Comparison of ENCODE assay signal across 17 cellular contexts in genomic region chr5:171715551-171715950, GRCh38.
DNase-seq lines count a peak whose midpoint lies in the region; ATAC-seq and TF ChIP-seq lines count a peak whose summit lies in the region.
"Had no signal": no experiment of that assay in that cellular context is flagged by ENCODE, and none has a peak within 500 bp of the region (broad histone marks: within the 10 kb centered on the region; RNA-seq: fewer than 3 reads in every experiment).

No MANE protein-coding gene starts in this region.

- ATAC-seq in Right ventricle myocardium inferior (no peak), GM19397 (IDR thresholded peaks at IDR 0.05; ENCODE audit: unreplicated experiment) (no peak), GM18873 (IDR thresholded peaks at IDR 0.05; ENCODE audit: low FRiP score, unreplicated experiment) (no peak)

- H3K9me3 ChIP-seq in right atrium auricular region, result no peaks in the 10 kb centered on the region

- H3K36me3 ChIP-seq in right atrium auricular region, result no peaks in the 10 kb centered on the region

- H3K27me3 Mint-ChIP-seq in type B pancreatic cell, result peaks cover 16% of the 10 kb centered on the region

- no peak for TF ChIP-seq CTCF in right atrium auricular region (IDR thresholded peaks at IDR 0.05)
- no peak for TF ChIP-seq CTCF in type B pancreatic cell (conservative IDR thresholded peaks at IDR 0.05)

- H3K27ac ChIP-seq in right atrium auricular region, result no peak overlapping the region

- intact Hi-C loops in Right ventricle myocardium inferior (cut with DNase I), result no loop called here

- H3K4me1 Mint-ChIP-seq in type B pancreatic cell (ENCODE audit: unreplicated experiment), result no peaks in the 10 kb centered on the region
- H3K4me1 Mint-ChIP-seq: CD4-positive, CD25-positive, alpha-beta regulatory T cell; CD8-positive, alpha-beta memory T cell had no signal

- no peak overlapping the region for H3K4me3 ChIP-seq in right atrium auricular region

- H3K27me3 ChIP-seq in right atrium auricular region, result no peaks in the 10 kb centered on the region

- DNase-seq in right atrium auricular region (ENCODE audit: low spot score) (peak; percentile 13), Right ventricle myocardium inferior (ENCODE audit: missing footprints) (no peak), islet precursor cell (peak; percentile 39), type B pancreatic cell (ENCODE audit: extremely low spot score, unreplicated experiment) (peak; percentile 15), COLO829 (ENCODE audit: low spot score) (no peak)
- DNase-seq: 8988T; C1 segment of cervical spinal cord; Caco-2; CD4-positive, CD25-positive, alpha-beta regulatory T cell; CD8-positive, alpha-beta memory T cell; DMS153; DMS79; GDM1; IMR-90 had no signal

- H3K27ac Mint-ChIP-seq in type B pancreatic cell, result no peak overlapping the region
- H3K27ac Mint-ChIP-seq: CD4-positive, CD25-positive, alpha-beta regulatory T cell; CD8-positive, alpha-beta memory T cell had no signal

- H3K9me3 Mint-ChIP-seq in type B pancreatic cell, result no peaks in the 10 kb centered on the region

- no peak overlapping the region for H3K4me3 Mint-ChIP-seq in type B pancreatic cell
- H3K4me3 Mint-ChIP-seq: CD4-positive, CD25-positive, alpha-beta regulatory T cell; CD8-positive, alpha-beta memory T cell; H9 had no signal

- peaks cover 0 to 7% of the 10 kb centered on the region in 2 donors for H3K4me1 ChIP-seq in right atrium auricular region
- H3K4me1 ChIP-seq: Caco-2 had no signal

- H3K36me3 Mint-ChIP-seq in type B pancreatic cell, result no peaks in the 10 kb centered on the region
- H3K36me3 Mint-ChIP-seq: CD4-positive, CD25-positive, alpha-beta regulatory T cell; CD8-positive, alpha-beta memory T cell had no signal

Comparison
In these comparisons a context has a peak if more than half of its experiments do, and no peak if none do; other contexts are left out.
1. DNase-seq: peak in right atrium auricular region (single experiment), islet precursor cell (single experiment) and type B pancreatic cell (single experiment); none in Right ventricle myocardium inferior (single experiment) and COLO829 (single experiment).